In genomic region chr12:42756841-42757661, GRCh38 we compare ENCODE assay signal across 9 cellular contexts.
A peak's percentile ranks its signal among the peaks of the same experiment; 100 is the strongest.
DNase-seq lines count a peak whose midpoint lies in the region; ATAC-seq and TF ChIP-seq lines count a peak whose summit lies in the region.
"Had no signal": no experiment of that assay in that cellular context is flagged by ENCODE, and none has a peak within 500 bp of the region (broad histone marks: within the 10 kb centered on the region; RNA-seq: fewer than 3 reads in every experiment).

No MANE protein-coding gene starts in this region.

- peak; percentile 89 for DNase-seq in MG63
- peak; percentile 57 to 100 for DNase-seq in fibroblast of lung (ENCODE audit: low read depth in 2 of 2)
- DNase-seq in smooth muscle cell (lab: John Stamatoyannopoulos, UW; ENCODE audit: unreplicated experiment), result no peak
- DNase-seq in NCI-H1436 treated with DMSO at 0.1 percent for 48 hours (lab: John Stamatoyannopoulos, UW), result no peak
- no peak for DNase-seq in NCI-H146 treated with DMSO at 0.1 percent for 48 hours (lab: John Stamatoyannopoulos, UW; ENCODE audit: unreplicated experiment)
- DNase-seq in right atrium auricular region (ENCODE audit: low spot score), result no peak
- no peak for DNase-seq in stimulated activated CD4-positive, alpha-beta T cell treated with anti-CD3 and anti-CD28 coated beads, Interleukin-2, amount 100 ng/mL, for 48 hours
- DNase-seq: effector memory CD4-positive, alpha-beta T cell had no signal

- no peaks in the 10 kb centered on the region for H4K20me1 ChIP-seq in fibroblast of lung (ENCODE audit: control insufficient read depth, extremely low read depth, insufficient read depth, low read length)
- no peaks in the 10 kb centered on the region for H4K20me1 ChIP-seq in smooth muscle cell (ENCODE audit: low read depth)

- TF ChIP-seq CTCF in fibroblast of lung (conservative IDR thresholded peaks at IDR 0.05 in 1 of 2, IDR thresholded peaks at IDR 0.05 in 1 of 2; ENCODE audit: low read depth in 1 of 2, low read length in 2 of 2), result no peak
- no peak for TF ChIP-seq CTCF in smooth muscle cell (IDR thresholded peaks at IDR 0.05; ENCODE audit: borderline replicate concordance, insufficient read depth, poor library complexity, severe bottlenecking)
- TF ChIP-seq CTCF in right atrium auricular region (IDR thresholded peaks at IDR 0.05), result no peak

- no peaks in the 10 kb centered on the region for H3K9me3 ChIP-seq in MG63
- H3K9me3 ChIP-seq in fibroblast of lung (ENCODE audit: control insufficient read depth, insufficient read depth, low read depth, low read length), result no peaks in the 10 kb centered on the region
- no peaks in the 10 kb centered on the region for H3K9me3 ChIP-seq in smooth muscle cell (replicated peaks; ENCODE audit: low read depth)
- H3K9me3 ChIP-seq in right atrium auricular region, result no peaks in the 10 kb centered on the region

- peak; percentile 42 for ATAC-seq in GM21529 (IDR thresholded peaks at IDR 0.05; ENCODE audit: unreplicated experiment)

- H3K27me3 ChIP-seq in MG63 (no peaks in the 10 kb centered on the region), fibroblast of lung (ENCODE audit: control insufficient read depth, insufficient read depth, low read length) (no peaks in the 10 kb centered on the region), smooth muscle cell (ENCODE audit: low read depth) (no peaks in the 10 kb centered on the region), right atrium auricular region (no peaks in the 10 kb centered on the region)

- H3K27ac ChIP-seq in fibroblast of lung (ENCODE audit: insufficient read depth, low read length) (no peak overlapping the region), smooth muscle cell (ENCODE audit: low read depth) (peak overlapping the region; percentile 85), right atrium auricular region (no peak overlapping the region)

- 26% methylated on average over 11 of the region's 11 CpGs for WGBS in smooth muscle cell (ENCODE audit: low lambda C conversion rate)

- H2AFZ ChIP-seq in fibroblast of lung (ENCODE audit: low read length) (no peak overlapping the region), smooth muscle cell (ENCODE audit: low read depth) (no peak overlapping the region)

- H3K79me2 ChIP-seq in fibroblast of lung (ENCODE audit: control insufficient read depth, insufficient read depth, low read length) (no peaks in the 10 kb centered on the region), smooth muscle cell (ENCODE audit: low read depth) (no peaks in the 10 kb centered on the region)

- no peak overlapping the region for H3K9ac ChIP-seq in fibroblast of lung (ENCODE audit: insufficient read depth, low read length)
- H3K9ac ChIP-seq in smooth muscle cell (ENCODE audit: low read depth), result peak overlapping the region; percentile 42

- no peaks in the 10 kb centered on the region for H3K4me1 ChIP-seq in fibroblast of lung (ENCODE audit: control insufficient read depth, extremely low read depth, insufficient read depth, low read length)
- H3K4me1 ChIP-seq in smooth muscle cell (ENCODE audit: low read depth), result peaks cover 25% of the 10 kb centered on the region
- peaks cover 0 to 7% of the 10 kb centered on the region in 2 donors for H3K4me1 ChIP-seq in right atrium auricular region

- H3K36me3 ChIP-seq in MG63, result no peaks in the 10 kb centered on the region
- no peaks in the 10 kb centered on the region for H3K36me3 ChIP-seq in fibroblast of lung (ENCODE audit: control insufficient read depth, insufficient read depth, low read length)
- no peaks in the 10 kb centered on the region for H3K36me3 ChIP-seq in smooth muscle cell (ENCODE audit: low read depth)
- H3K36me3 ChIP-seq in right atrium auricular region, result no peaks in the 10 kb centered on the region

- H3K4me3 ChIP-seq in MG63 (no peak overlapping the region), fibroblast of lung (replicated peaks in 1 of 4; ENCODE audit: control extremely low read depth in 1 of 4, insufficient read depth in 1 of 4, low read depth in 3 of 4, low read length in 4 of 4) (no peak overlapping the region), smooth muscle cell (no peak overlapping the region), right atrium auricular region (no peak overlapping the region)

- peaks cover 9% of the 10 kb centered on the region for H3F3A ChIP-seq in smooth muscle cell (ENCODE audit: low read depth)

- H3K4me2 ChIP-seq in fibroblast of lung (ENCODE audit: extremely low read depth, insufficient read depth, low read length) (peak overlapping the region; percentile 25), smooth muscle cell (peak overlapping the region; percentile 54)

Comparison
In these comparisons a context has a peak if more than half of its experiments do, and no peak if none do; other contexts are left out.
1. DNase-seq: peak in MG63 (single experiment) and fibroblast of lung (2 of 2); none in smooth muscle cell (single experiment), NCI-H1436 treated with DMSO at 0.1 percent for 48 hours (single experiment), NCI-H146 treated with DMSO at 0.1 percent for 48 hours (single experiment), right atrium auricular region (single experiment) and stimulated activated CD4-positive, alpha-beta T cell treated with anti-CD3 and anti-CD28 coated beads, Interleukin-2, amount 100 ng/mL, for 48 hours (0 of 2).